ENCODE assay signal across 13 cellular contexts in genomic region chr21:21199342-21200102, GRCh38.
A peak's percentile ranks its signal among the peaks of the same experiment; 100 is the strongest.
DNase-seq lines count a peak whose midpoint lies in the region; ATAC-seq and TF ChIP-seq lines count a peak whose summit lies in the region.
"Had no signal": no experiment of that assay in that cellular context is flagged by ENCODE, and none has a peak within 500 bp of the region (broad histone marks: within the 10 kb centered on the region; RNA-seq: fewer than 3 reads in every experiment).

No MANE protein-coding gene starts in this region.

- H3K9ac ChIP-seq in IMR-90 (ENCODE audit: low read depth, low read length): no peak overlapping the region

- H3K4me1 ChIP-seq in IMR-90 (ENCODE audit: control insufficient read depth, insufficient read depth, low read length): peaks cover 11% of the 10 kb centered on the region
- H3K4me1 ChIP-seq: Peyer's patch had no signal

- peaks cover 57% of the 10 kb centered on the region for H3K4me1 Mint-ChIP-seq in osteocyte (ENCODE audit: unreplicated experiment)

- peak overlapping the region; percentile 93 for H4K91ac ChIP-seq in IMR-90 (ENCODE audit: insufficient read depth, low read depth, low read length)

- H4K5ac ChIP-seq in IMR-90 (ENCODE audit: low read depth, low read length): peak overlapping the region; percentile 100

- POLR2A ChIA-PET in AG04450 (lab: Yijun Ruan, JAX): no interaction called here
- POLR2A ChIA-PET in IMR-90 (lab: Charles Lee; ENCODE audit: unreplicated experiment): no interaction called here

- H3K27me3 ChIP-seq in AG04450 (ENCODE audit: control insufficient read depth, insufficient read depth, low read length): no peaks in the 10 kb centered on the region
- no peaks in the 10 kb centered on the region for H3K27me3 ChIP-seq in IMR-90 (ENCODE audit: control insufficient read depth, insufficient read depth, low read length)
- H3K27me3 ChIP-seq: hepatocyte, Peyer's patch had no signal

- H4K20me1 ChIP-seq in IMR-90 (ENCODE audit: insufficient read depth, low read length): no peaks in the 10 kb centered on the region

- H2AK5ac ChIP-seq in IMR-90 (ENCODE audit: low read depth, low read length): peak overlapping the region; percentile 85

- TF ChIP-seq CTCF in AG04450 (IDR thresholded peaks at IDR 0.05; ENCODE audit: low read depth, low read length) (no peak), IMR-90 (conservative IDR thresholded peaks at IDR 0.05; ENCODE audit: low read depth, low read length) (no peak), coronary artery (IDR thresholded peaks at IDR 0.05) (no peak), osteocyte (IDR thresholded peaks at IDR 0.05) (no peak)

- H3K27me3 Mint-ChIP-seq in osteocyte (ENCODE audit: unreplicated experiment): no peaks in the 10 kb centered on the region

- peaks cover 4% of the 10 kb centered on the region for H3K36me3 Mint-ChIP-seq in osteocyte (ENCODE audit: unreplicated experiment)

- peak overlapping the region; percentile 54 for H3K56ac ChIP-seq in IMR-90 (ENCODE audit: extremely low read depth, insufficient read depth, low read length)

- H3K9me3 ChIP-seq in AG04450 (ENCODE audit: control insufficient read depth, insufficient read depth, low read length) (no peaks in the 10 kb centered on the region), IMR-90 (ENCODE audit: control insufficient read depth, insufficient read depth, low read length) (no peaks in the 10 kb centered on the region)
- H3K9me3 ChIP-seq: Peyer's patch had no signal

- no CpG with 5 or more reads among the region's 7 CpGs for WGBS in IMR-90 (ENCODE audit: extremely low coverage in 2 of 2, insufficient read length in 1 of 2), 2 experiments

- ATAC-seq in IMR-90 (ENCODE audit: low read depth) (no peak), GM21723 (IDR thresholded peaks at IDR 0.05; ENCODE audit: unreplicated experiment) (no peak), GM18520 (IDR thresholded peaks at IDR 0.05; ENCODE audit: unreplicated experiment) (no peak)

- dilution Hi-C loops in IMR-90 (cut with HindIII; ENCODE audit: low sequenced_read_pairs, unreplicated experiment): no loop called here

- intact Hi-C loops in IMR-90 (cut with micrococcal nuclease): loop anchor here (2.0 kb wide), 1 partner anchor 35 kb away; no protein-coding TSS in a partner anchor

- H3K4me2 ChIP-seq in IMR-90 (ENCODE audit: low read depth, low read length): peak overlapping the region; percentile 14; the same call in 1 of the 2 replicates
- H3K4me2 ChIP-seq: hepatocyte had no signal

- H2BK5ac ChIP-seq in IMR-90 (ENCODE audit: low read depth, low read length, poor library complexity, severe bottlenecking): peak overlapping the region; percentile 93

- peak overlapping the region; percentile 91; the same call in 2 of the 3 replicates for H2BK15ac ChIP-seq in IMR-90 (ENCODE audit: low read depth, low read length)

- H3K4me3 ChIP-seq in AG04450 (ENCODE audit: low read depth, low read length): no peak overlapping the region
- no peak overlapping the region for H3K4me3 ChIP-seq in IMR-90 (ENCODE audit: insufficient read depth, low read depth, low read length)
- no peak overlapping the region for H3K4me3 ChIP-seq in coronary artery
- H3K4me3 ChIP-seq: hepatocyte, Peyer's patch had no signal

- H3K23ac ChIP-seq in IMR-90 (ENCODE audit: low read depth, low read length): peak overlapping the region; percentile 82

- no TSS peak for BruUV-seq in IMR-90 (replicated peaks; lab: Mats Ljungman, UMichigan)

- peak overlapping the region; percentile 65 for H3K27ac ChIP-seq in AG04450 (ENCODE audit: low read depth, low read length)
- H3K27ac ChIP-seq in IMR-90 (ENCODE audit: insufficient read depth, low read length): peak overlapping the region; percentile 96
- peak overlapping the region; percentile 42 to 44 for H3K27ac ChIP-seq in coronary artery
- H3K27ac ChIP-seq: hepatocyte, VCaP had no signal

- H2AFZ ChIP-seq in IMR-90 (replicated peaks; ENCODE audit: low read length, poor library complexity): peak overlapping the region; percentile 24
- H2AFZ ChIP-seq: hepatocyte had no signal

- peak overlapping the region; percentile 91 for H3K14ac ChIP-seq in IMR-90 (replicated peaks; ENCODE audit: low read depth, low read length)

- peak overlapping the region; percentile 7 to 85 for H4K8ac ChIP-seq in IMR-90 (ENCODE audit: low read depth in 2 of 2, low read length in 2 of 2)

- peak overlapping the region; percentile 97 for H2BK120ac ChIP-seq in IMR-90 (ENCODE audit: low read depth, low read length)

- no peak overlapping the region for H2AK9ac ChIP-seq in IMR-90 (replicated peaks; ENCODE audit: low read depth, low read length, poor library complexity)

- no peak for TF ChIP-seq POLR2A in IMR-90 (IDR thresholded peaks at IDR 0.05; ENCODE audit: low read depth, low read length)

- DNase-seq in AG04450 (ENCODE audit: low read depth, low spot score): no peak
- DNase-seq in IMR-90: no peak
- no peak for DNase-seq in coronary artery (ENCODE audit: low spot score)
- no peak for DNase-seq in osteocyte (ENCODE audit: extremely low spot score, unreplicated experiment)
- no peak for DNase-seq in NCI-H2227 (lab: John Stamatoyannopoulos, UW; ENCODE audit: unreplicated experiment)
- DNase-seq in NCI-H748 treated with DMSO at 0.1 percent for 48 hours (lab: John Stamatoyannopoulos, UW): no peak
- DNase-seq: activated T-cell treated with anti-CD3 and anti-CD28 coated beads, Interleukin-2, amount 50 U/mL, for 1 hour; NCI-H1048 had no signal

- peak overlapping the region; percentile 93 for H3K27ac Mint-ChIP-seq in osteocyte (ENCODE audit: unreplicated experiment)

- peak overlapping the region; percentile 98 for H2BK20ac ChIP-seq in IMR-90 (ENCODE audit: low read depth, low read length)

- no peaks in the 10 kb centered on the region for H3K79me1 ChIP-seq in IMR-90 (ENCODE audit: low read depth in 1 of 2, low read length in 2 of 2)

- TF ChIP-seq RAD21 in IMR-90 (IDR thresholded peaks at IDR 0.05; ENCODE audit: low read length): no peak

- no peaks in the 10 kb centered on the region for H3K9me1 ChIP-seq in IMR-90 (ENCODE audit: insufficient read depth, low read length)

- in situ Hi-C loops in IMR-90 (cut with MboI; ENCODE audit: low sequenced_read_pairs): no loop called here

- no peaks in the 10 kb centered on the region for H3K36me3 ChIP-seq in IMR-90 (ENCODE audit: control insufficient read depth, insufficient read depth, low read length)
- H3K36me3 ChIP-seq: Peyer's patch had no signal

- H3K4me3 Mint-ChIP-seq in osteocyte (ENCODE audit: unreplicated experiment): peak overlapping the region; percentile 56

- CTCF ChIA-PET in AG04450 (lab: Charles Lee): interaction anchor here (1.3 kb wide), 1 partner anchor 34 kb away, joined by 3 read pairs; no protein-coding TSS in a partner anchor
- CTCF ChIA-PET in IMR-90 (lab: Yijun Ruan, JAX): interaction anchor here (0.9 kb wide), 1 partner anchor 43 kb away, joined by 3 read pairs; no protein-coding TSS in a partner anchor

- H3K4ac ChIP-seq in IMR-90 (ENCODE audit: low read depth, low read length): peak overlapping the region; percentile 85

- H3K18ac ChIP-seq in IMR-90 (ENCODE audit: low read depth, low read length): peak overlapping the region; percentile 100

- peaks cover 3% of the 10 kb centered on the region for H3K9me3 Mint-ChIP-seq in osteocyte (ENCODE audit: unreplicated experiment)

TF ChIP-seq in IMR-90, 13 proteins besides CTCF, POLR2A, EP300 and RAD21:
- TF ChIP-seq, protein P1, sequence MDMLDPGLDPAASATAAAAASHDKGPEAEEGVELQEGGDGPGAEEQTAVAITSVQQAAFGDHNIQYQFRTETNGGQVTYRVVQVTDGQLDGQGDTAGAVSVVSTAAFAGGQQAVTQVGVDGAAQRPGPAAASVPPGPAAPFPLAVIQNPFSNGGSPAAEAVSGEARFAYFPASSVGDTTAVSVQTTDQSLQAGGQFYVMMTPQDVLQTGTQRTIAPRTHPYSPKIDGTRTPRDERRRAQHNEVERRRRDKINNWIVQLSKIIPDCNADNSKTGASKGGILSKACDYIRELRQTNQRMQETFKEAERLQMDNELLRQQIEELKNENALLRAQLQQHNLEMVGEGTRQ (IDR thresholded peaks at IDR 0.05; ENCODE audit: low read depth, low read length): no peak
- TF ChIP-seq CHD1 (IDR thresholded peaks at IDR 0.05; ENCODE audit: low read depth, low read length) (no peak), FOS (IDR thresholded peaks at IDR 0.05; ENCODE audit: low read depth, low read length) (no peak), ELK1 (IDR thresholded peaks at IDR 0.05; ENCODE audit: borderline replicate concordance, low read depth, low read length) (no peak), MAFK (IDR thresholded peaks at IDR 0.05; ENCODE audit: low read depth, low read length) (no peak), SMC3 (IDR thresholded peaks at IDR 0.05; ENCODE audit: low read depth, low read length) (no peak), BHLHE40 (IDR thresholded peaks at IDR 0.05; ENCODE audit: low read depth, low read length) (no peak), MXI1 (IDR thresholded peaks at IDR 0.05; ENCODE audit: borderline replicate concordance, low read depth, low read length) (no peak), RFX5 (IDR thresholded peaks at IDR 0.05; ENCODE audit: low read depth, low read length) (no peak), RCOR1 (IDR thresholded peaks at IDR 0.05; ENCODE audit: insufficient replicate concordance, low read length) (no peak), MAZ (IDR thresholded peaks at IDR 0.05; ENCODE audit: borderline replicate concordance, low read depth, low read length) (no peak), NFE2L2 (IDR thresholded peaks at IDR 0.05; ENCODE audit: low read depth, low read length) (no peak), CEBPB (IDR thresholded peaks at IDR 0.05; ENCODE audit: low read depth, low read length) (no peak)

Comparison
In these comparisons a context has a peak if more than half of its experiments do, and no peak if none do; other contexts are left out.
1. H3K27ac ChIP-seq: peak in every context shown above with its lines; median percentile 96 in IMR-90; 65 in AG04450; 43 in coronary artery.